Comparison of ENCODE assay signal across 12 cellular contexts in the genomic region with DNA sequence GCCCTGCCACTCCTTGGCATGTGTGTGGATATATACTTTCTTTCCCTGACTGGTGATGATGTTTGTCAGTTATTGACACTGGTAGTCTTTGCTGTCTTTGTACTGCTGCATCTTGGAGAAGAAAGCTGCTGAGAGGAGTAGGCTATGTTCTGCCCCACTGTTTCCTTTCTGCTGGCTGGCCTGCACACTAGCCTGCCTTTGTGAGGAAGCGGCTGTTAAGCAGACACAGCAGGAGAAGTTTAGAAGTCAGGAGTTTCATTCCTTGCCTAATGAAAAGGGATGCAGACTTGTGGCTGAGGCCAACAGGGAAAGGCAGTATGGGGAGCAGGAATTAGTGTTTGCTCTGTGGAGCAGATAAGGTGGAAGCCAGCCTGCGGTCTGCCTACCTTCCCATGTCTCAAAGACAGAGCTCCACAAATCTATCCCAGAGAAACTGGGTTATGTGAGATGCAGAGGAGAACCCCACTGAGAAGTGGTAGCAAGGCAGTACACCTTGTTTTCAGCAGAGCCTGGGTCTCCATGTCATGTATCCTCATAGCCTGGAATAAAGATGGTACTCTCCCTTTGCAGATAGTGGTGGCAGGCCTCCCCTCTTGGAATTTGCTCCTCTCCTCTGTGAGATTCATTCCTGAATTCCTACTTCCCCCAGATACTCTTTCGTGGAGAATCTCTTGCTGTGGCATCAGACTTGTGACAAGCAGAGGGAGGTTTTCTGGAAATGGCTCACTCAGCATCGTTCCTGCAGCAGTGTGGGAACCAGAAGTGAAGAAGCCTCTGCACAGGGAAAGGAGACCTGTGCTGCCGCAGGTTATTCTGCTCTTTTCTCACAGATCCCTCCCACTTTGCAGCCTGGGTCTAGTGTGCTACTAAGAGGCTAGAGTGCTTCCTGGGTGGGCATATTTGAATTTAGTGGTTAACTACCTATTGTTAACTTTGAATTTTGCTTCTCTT.
DNase-seq lines count a peak whose midpoint lies in the region; ATAC-seq and TF ChIP-seq lines count a peak whose summit lies in the region.
"Had no signal": no experiment of that assay in that cellular context is flagged by ENCODE, and none has a peak within 500 bp of the region (broad histone marks: within the 10 kb centered on the region; RNA-seq: fewer than 3 reads in every experiment).

No MANE protein-coding gene starts in this region.

- H3K27ac Mint-ChIP-seq in brain = peak overlapping the region in 3 of 5 experiments; percentile 25 to 80 (median 61)
- peak overlapping the region; percentile 23 to 46 (median 40) for H3K27ac Mint-ChIP-seq in nephron

- ATAC-seq in GM18870 (IDR thresholded peaks at IDR 0.05; ENCODE audit: unreplicated experiment) (peak; percentile 53), HG03139 (IDR thresholded peaks at IDR 0.05; ENCODE audit: unreplicated experiment) (peak; percentile 49)

- no peak overlapping the region for H3K4me3 Mint-ChIP-seq in brain
- H3K4me3 Mint-ChIP-seq in nephron = no peak overlapping the region

- H3K36me3 Mint-ChIP-seq in brain = no peaks in the 10 kb centered on the region
- H3K36me3 Mint-ChIP-seq in nephron (ENCODE audit: low read depth) = no peaks in the 10 kb centered on the region

- TF ChIP-seq CTCF in brain (conservative IDR thresholded peaks at IDR 0.05) (no peak), nephron (IDR thresholded peaks at IDR 0.05; ENCODE audit: unreplicated experiment in 3 of 3) (no peak)

- DNase-seq in cortex of kidney (lab: John Stamatoyannopoulos, UW) (no peak), DMS79 treated with DMSO at 0.1 percent for 48 hours (lab: John Stamatoyannopoulos, UW) (no peak), ureter (ENCODE audit: low spot score) (no peak), NK-92 (lab: John Stamatoyannopoulos, UW; ENCODE audit: unreplicated experiment) (no peak)
- DNase-seq: activated CD8-positive, alpha-beta memory T cell treated with anti-CD3 and anti-CD28 coated beads for 24 hours; central memory CD4-positive, alpha-beta T cell; NCI-H1048; occipital lobe had no signal

- H3K27me3 Mint-ChIP-seq in brain (no peaks in the 10 kb centered on the region), nephron (ENCODE audit: low read depth) (no peaks in the 10 kb centered on the region)

- no peaks in the 10 kb centered on the region for H3K9me3 Mint-ChIP-seq in brain
- H3K9me3 Mint-ChIP-seq in nephron = no peaks in the 10 kb centered on the region

- H3K4me1 Mint-ChIP-seq in brain (peaks cover 57% of the 10 kb centered on the region), nephron (peaks cover 28% of the 10 kb centered on the region)
